9 cellular contexts compared by ENCODE assay signal in genomic region chr1:19765623-19766022, GRCh38. TPM values are rescaled to one million over a fixed set of nuclear protein-coding genes. Genes with fewer than 3 reads are reported as not detected.
A peak's percentile ranks its signal among the peaks of the same experiment; 100 is the strongest.
DNase-seq lines count a peak whose midpoint lies in the region; ATAC-seq, FAIRE-seq and TF ChIP-seq lines count a peak whose summit lies in the region.
"Had no signal": no experiment of that assay in that cellular context is flagged by ENCODE, and none has a peak within 500 bp of the region (broad histone marks: within the 10 kb centered on the region; RNA-seq: fewer than 3 reads in every experiment).

No MANE protein-coding gene starts in this region.

- no peaks in the 10 kb centered on the region for H3K9me3 ChIP-seq in BE2C
- no peaks in the 10 kb centered on the region for H3K9me3 ChIP-seq in HepG2 (ENCODE audit: low read length)
- H3K9me3 ChIP-seq in suprapubic skin: no peaks in the 10 kb centered on the region

- no peak overlapping the region for H3K4me2 ChIP-seq in HepG2 (ENCODE audit: low read depth, low read length)

- no peak overlapping the region for H2AFZ ChIP-seq in HepG2 (ENCODE audit: low read length)

- H3K4me1 ChIP-seq in BE2C (no peaks in the 10 kb centered on the region), HepG2 (ENCODE audit: insufficient read depth, low read length) (no peaks in the 10 kb centered on the region), suprapubic skin (no peaks in the 10 kb centered on the region)

- TF ChIP-seq RAD21 in HepG2 (CRISPR knock-in tag; IDR thresholded peaks at IDR 0.05): no peak

- H3K79me2 ChIP-seq in HepG2 (ENCODE audit: insufficient read depth, low read length): no peaks in the 10 kb centered on the region

- no peak for TF ChIP-seq CTCF in fibroblast of pulmonary artery (IDR thresholded peaks at IDR 0.05; ENCODE audit: low read length, missing control alignments)
- no peak for TF ChIP-seq CTCF in BE2C (IDR thresholded peaks at IDR 0.05; ENCODE audit: low read depth, low read length)
- no peak for TF ChIP-seq CTCF in HepG2 (CRISPR knock-in tag; IDR thresholded peaks at IDR 0.05)
- TF ChIP-seq CTCF in suprapubic skin (IDR thresholded peaks at IDR 0.05): no peak

- H3K4me3 ChIP-seq in fibroblast of pulmonary artery (replicated peaks; ENCODE audit: low read depth, low read length) (no peak overlapping the region), BE2C (ENCODE audit: low read depth, low read length) (no peak overlapping the region), HepG2 (replicated peaks in 1 of 3; ENCODE audit: insufficient read depth in 1 of 3, low read depth in 2 of 3, low read length in 3 of 3) (no peak overlapping the region), suprapubic skin (no peak overlapping the region)

- FAIRE-seq in HepG2 (lab: Jason Lieb, UNC): no peak

- TF ChIP-seq EP300 in HepG2 (IDR thresholded peaks at IDR 0.05; ENCODE audit: low read depth in 2 of 2, low read length in 2 of 2) (no peak), HepG2 (CRISPR knock-in tag; IDR thresholded peaks at IDR 0.05; ENCODE audit: borderline replicate concordance) (no peak), suprapubic skin (IDR thresholded peaks at IDR 0.05) (no peak)

- in situ Hi-C loops in HepG2 (cut with HindIII; ENCODE audit: extremely low pct_ligation_motif_present, low pct_unique_long_range_greater_than_20kb): no loop called here

- peak; percentile 80 for DNase-seq in H4 (ENCODE audit: low spot score)
- peak; percentile 66 for DNase-seq in T1000 (lab: John Stamatoyannopoulos, UW)
- DNase-seq in fibroblast of pulmonary artery (ENCODE audit: low read depth): peak; percentile 88
- DNase-seq in stimulated activated CD4-positive, alpha-beta T cell treated with anti-CD3 and anti-CD28 coated beads, Interleukin-15, amount 100 ng/mL, for 48 hours (ENCODE audit: low read depth in 2 of 2): peak; percentile 44
- no peak for DNase-seq in BE2C
- no peak for DNase-seq in HepG2 (ENCODE audit: low spot score)
- DNase-seq in suprapubic skin (ENCODE audit: low spot score in 2 of 2): no peak

- intact Hi-C loops in HepG2 (cut with micrococcal nuclease; ENCODE audit: unreplicated experiment): no loop called here

- no peaks in the 10 kb centered on the region for H4K20me1 ChIP-seq in HepG2 (ENCODE audit: insufficient read depth, low read length)

- H3K36me3 ChIP-seq in BE2C (no peaks in the 10 kb centered on the region), HepG2 (replicated peaks in 1 of 2; ENCODE audit: control insufficient read depth in 1 of 2, insufficient read depth in 2 of 2, low read length in 2 of 2) (no peaks in the 10 kb centered on the region), suprapubic skin (peaks cover 12% of the 10 kb centered on the region)

- WGBS in HepG2 (ENCODE audit: low lambda C conversion rate): 85% methylated on average over 10 of the region's 10 CpGs
- WGBS in suprapubic skin: 63% methylated on average over 10 of the region's 10 CpGs

- no peak overlapping the region for H3K9ac ChIP-seq in HepG2 (ENCODE audit: insufficient read depth, low read depth, low read length)

- no peak overlapping the region for H3K27ac ChIP-seq in HepG2 (ENCODE audit: extremely low read length, insufficient read depth, low read length)
- H3K27ac ChIP-seq in suprapubic skin: no peak overlapping the region
- H3K27ac ChIP-seq: HL-60 had no signal

- TF ChIP-seq POLR2A in HepG2 (IDR thresholded peaks at IDR 0.05; ENCODE audit: insufficient read depth in 1 of 2, low read depth in 2 of 2, low read length in 2 of 2) (no peak), suprapubic skin (IDR thresholded peaks at IDR 0.05) (no peak)

- POLR2A ChIA-PET in HepG2 (lab: Yijun Ruan, JAX): no interaction called here

- CTCF ChIA-PET in HepG2 (lab: Yijun Ruan, JAX; ENCODE audit: low intra/inter-chr PET ratio, low total read pairs): no interaction called here

- no TSS peak for BruUV-seq in HepG2 (replicated peaks; lab: Mats Ljungman, UMichigan)

- ATAC-seq in HepG2 (no peak), HG02610 (IDR thresholded peaks at IDR 0.05; ENCODE audit: unreplicated experiment) (no peak)

- H3K27me3 ChIP-seq in BE2C: no peaks in the 10 kb centered on the region
- H3K27me3 ChIP-seq in HepG2 (ENCODE audit: control insufficient read depth in 1 of 2, insufficient read depth in 2 of 2, low read length in 2 of 2): no peaks in the 10 kb centered on the region; a peak in 1 of 5 replicates
- no peaks in the 10 kb centered on the region for H3K27me3 ChIP-seq in suprapubic skin

TF ChIP-seq in HepG2, 621 proteins besides CTCF, POLR2A, EP300 and RAD21 (continues in another document):
- no peak for TF ChIP-seq THAP11 (CRISPR knock-in tag; IDR thresholded peaks at IDR 0.05)
- no peak for TF ChIP-seq SAP130 (CRISPR knock-in tag; IDR thresholded peaks at IDR 0.05; ENCODE audit: low read depth)
- no peak for TF ChIP-seq ZNF296 (CRISPR knock-in tag; conservative IDR thresholded peaks at IDR 0.05)
- no peak for TF ChIP-seq HDAC1 (CRISPR knock-in tag; IDR thresholded peaks at IDR 0.05)
- TF ChIP-seq ZGPAT (CRISPR knock-in tag; IDR thresholded peaks at IDR 0.05): no peak
- no peak for TF ChIP-seq RARA (CRISPR knock-in tag; IDR thresholded peaks at IDR 0.05)
- TF ChIP-seq HOXD1 (CRISPR knock-in tag; IDR thresholded peaks at IDR 0.05): no peak

RNA-seq across cellular contexts. Expression of gene TMCO4, which starts 34.1 kb away (rescaled TPM):
- total RNA-seq in H4 (2014; rRNA removed; shearing (Covaris generic)): 10.6 and 20.3 TPM in 2 replicates
- 0.57 TPM for polyA plus RNA-seq in BE2C (2012; ENCODE audit: insufficient read depth, insufficient read length, low read depth)
- total RNA-seq in HepG2 (2016; rRNA removed; fragmentation: Illumina TruSeq; extraction: Trizol) (3.9 and 4.1 TPM in 2 replicates), suprapubic skin (10 to 100 TPM; 11.6 to 23.8 (median 15.0) TPM)
- 2.2 and 2.4 TPM in 2 replicates for total RNA-seq in HepG2 (2016; cell fraction: cytosol; rRNA removed; fragmentation: Illumina TruSeq; extraction: Trizol; ENCODE audit: low read depth)
- 4.4 and 6.1 TPM in 2 replicates for total RNA-seq in HepG2 (2016; cell fraction: insoluble cytoplasmic fraction; rRNA removed; fragmentation: Illumina TruSeq; extraction: Trizol)
- total RNA-seq in HepG2 (2016; cell fraction: membrane; rRNA removed; fragmentation: Illumina TruSeq; extraction: Trizol): 3.6 and 4.0 TPM in 2 replicates
- total RNA-seq in HepG2 (2016; cell fraction: nucleus; rRNA removed; fragmentation: Illumina TruSeq; extraction: Trizol): 5.2 and 5.6 TPM in 2 replicates
- polyA plus RNA-seq in HepG2 (2011; rRNA removed): 2.1 and 3.3 TPM in 2 replicates
- polyA plus RNA-seq in HepG2 (2011; cell fraction: cytosol; rRNA removed): 2.3 and 3.3 TPM in 2 replicates
- 4.8 and 6.1 TPM in 2 replicates for polyA plus RNA-seq in HepG2 (2011; cell fraction: nucleus; rRNA removed)
- 1.3 and 1.9 TPM in 2 replicates for polyA plus RNA-seq in HepG2 (2012)
- polyA plus RNA-seq in HepG2 (2016; cell fraction: cytosol; fragmentation: Illumina TruSeq; extraction: Trizol; ENCODE audit: low read depth): 2.0 and 2.4 TPM in 2 replicates
- polyA plus RNA-seq in HepG2 (2016; cell fraction: insoluble cytoplasmic fraction; fragmentation: Illumina TruSeq; extraction: Trizol; ENCODE audit: low read depth): 2.8 and 3.9 TPM in 2 replicates
- 3.1 and 3.5 TPM in 2 replicates for polyA plus RNA-seq in HepG2 (2016; cell fraction: membrane; fragmentation: Illumina TruSeq; extraction: Trizol; ENCODE audit: low read depth)
- polyA plus RNA-seq in HepG2 (2016; cell fraction: nucleus; fragmentation: Illumina TruSeq; extraction: Trizol; ENCODE audit: insufficient read depth, low read depth): 5.0 and 6.3 TPM in 2 replicates
- 5.4 and 25.9 TPM in 2 replicates for polyA minus RNA-seq in HepG2 (2011; rRNA and poly(A)+ RNA removed; ENCODE audit: low replicate concordance)
- polyA minus RNA-seq in HepG2 (2011; cell fraction: cytosol; rRNA and poly(A)+ RNA removed): 2.5 and 2.6 TPM in 2 replicates
- polyA minus RNA-seq in HepG2 (2011; cell fraction: nucleus; rRNA and poly(A)+ RNA removed): 1.5 and 3.6 TPM in 2 replicates

RNA-seq across cellular contexts. Expression of gene RNF186, which starts 49.5 kb away (rescaled TPM):
- total RNA-seq in H4 (2014; rRNA removed; shearing (Covaris generic)): not detected in 2 replicates
- polyA plus RNA-seq in BE2C (2012; ENCODE audit: insufficient read depth, insufficient read length, low read depth): not detected
- 0.20 TPM in 1 of 2 replicates, not detected in the other for total RNA-seq in HepG2 (2016; rRNA removed; fragmentation: Illumina TruSeq; extraction: Trizol)
- 0.26 TPM in 1 of 2 replicates, not detected in the other for total RNA-seq in HepG2 (2016; cell fraction: cytosol; rRNA removed; fragmentation: Illumina TruSeq; extraction: Trizol; ENCODE audit: low read depth)
- total RNA-seq in HepG2 (2016; cell fraction: insoluble cytoplasmic fraction; rRNA removed; fragmentation: Illumina TruSeq; extraction: Trizol): 0.09 TPM in 1 of 2 replicates, not detected in the other
- 0.12 TPM in 1 of 2 replicates, not detected in the other for total RNA-seq in HepG2 (2016; cell fraction: membrane; rRNA removed; fragmentation: Illumina TruSeq; extraction: Trizol)
- not detected in 2 replicates for total RNA-seq in HepG2 (2016; cell fraction: nucleus; rRNA removed; fragmentation: Illumina TruSeq; extraction: Trizol)
- 0.07 and 0.10 TPM in 2 replicates for polyA plus RNA-seq in HepG2 (2011; rRNA removed)
- polyA plus RNA-seq in HepG2 (2011; cell fraction: cytosol; rRNA removed): 0.11 and 0.12 TPM in 2 replicates
- 0.28 TPM in 1 of 2 replicates, not detected in the other for polyA plus RNA-seq in HepG2 (2011; cell fraction: nucleus; rRNA removed)
- polyA plus RNA-seq in HepG2 (2012): 0.34 and 0.55 TPM in 2 replicates
- polyA plus RNA-seq in HepG2 (2016; cell fraction: cytosol; fragmentation: Illumina TruSeq; extraction: Trizol; ENCODE audit: low read depth): 0.10 TPM in 1 of 2 replicates, not detected in the other
- polyA plus RNA-seq in HepG2 (2016; cell fraction: insoluble cytoplasmic fraction; fragmentation: Illumina TruSeq; extraction: Trizol; ENCODE audit: low read depth): not detected in 2 replicates
- not detected in 2 replicates for polyA plus RNA-seq in HepG2 (2016; cell fraction: membrane; fragmentation: Illumina TruSeq; extraction: Trizol; ENCODE audit: low read depth)
- polyA plus RNA-seq in HepG2 (2016; cell fraction: nucleus; fragmentation: Illumina TruSeq; extraction: Trizol; ENCODE audit: insufficient read depth, low read depth): not detected in 2 replicates
- 0.12 TPM in 1 of 2 replicates, not detected in the other for polyA minus RNA-seq in HepG2 (2011; rRNA and poly(A)+ RNA removed; ENCODE audit: low replicate concordance)
- not detected in 2 replicates for polyA minus RNA-seq in HepG2 (2011; cell fraction: cytosol; rRNA and poly(A)+ RNA removed)
- polyA minus RNA-seq in HepG2 (2011; cell fraction: nucleus; rRNA and poly(A)+ RNA removed): not detected in 2 replicates
- under 1 TPM in 1 of 4 donors, not detected in 3; 0.51 TPM for total RNA-seq in suprapubic skin

Comparison
In these comparisons a context has a peak if more than half of its experiments do, and no peak if none do; other contexts are left out.
1. DNase-seq: peak in H4 (single experiment), T1000 (single experiment), fibroblast of pulmonary artery (single experiment) and stimulated activated CD4-positive, alpha-beta T cell treated with anti-CD3 and anti-CD28 coated beads, Interleukin-15, amount 100 ng/mL, for 48 hours (2 of 2); none in BE2C (single experiment), HepG2 (single experiment) and suprapubic skin (0 of 2).